ENCODE assay signal across 8 cellular contexts in genomic region chr3:71219744-71220638, GRCh38.
DNase-seq lines count a peak whose midpoint lies in the region; ATAC-seq and TF ChIP-seq lines count a peak whose summit lies in the region.

No MANE protein-coding gene starts in this region.

- H3K4me1 Mint-ChIP-seq in mesothelial cell of epicardium (peaks cover 3% of the 10 kb centered on the region), Calu3 (ENCODE audit: low read depth, unreplicated experiment) (no peaks in the 10 kb centered on the region)

- intact Hi-C loops in Calu3 (cut with micrococcal nuclease; ENCODE audit: unreplicated experiment) = no loop called here

- H3K4me3 Mint-ChIP-seq in mesothelial cell of epicardium = no peak overlapping the region
- H3K4me3 Mint-ChIP-seq in Calu3 (ENCODE audit: low read depth, unreplicated experiment) = no peak overlapping the region

- DNase-seq in mesothelial cell of epicardium (ENCODE audit: low spot score in 2 of 2, unreplicated experiment in 2 of 2) (no peak), omental fat pad (ENCODE audit: low spot score) (no peak), SW 1271 (lab: John Stamatoyannopoulos, UW) (no peak), hepatic stellate cell (ENCODE audit: low spot score) (no peak), Calu3 (no peak)

- H3K27ac Mint-ChIP-seq in mesothelial cell of epicardium (peak overlapping the region; percentile 8), Calu3 (ENCODE audit: unreplicated experiment) (no peak overlapping the region)

- peaks cover 22% of the 10 kb centered on the region for H3K36me3 Mint-ChIP-seq in mesothelial cell of epicardium
- no peaks in the 10 kb centered on the region for H3K36me3 Mint-ChIP-seq in Calu3 (ENCODE audit: insufficient read depth, unreplicated experiment)

- TF ChIP-seq CTCF in mesothelial cell of epicardium (IDR thresholded peaks at IDR 0.05; ENCODE audit: unreplicated experiment) (no peak), omental fat pad (IDR thresholded peaks at IDR 0.05) (no peak), Calu3 (IDR thresholded peaks at IDR 0.05; ENCODE audit: unreplicated experiment) (no peak)

- ATAC-seq in GM18502 (IDR thresholded peaks at IDR 0.05; ENCODE audit: poor library complexity, unreplicated experiment) = peak; percentile 97
- peak; percentile 100 for ATAC-seq in GM21529 (IDR thresholded peaks at IDR 0.05; ENCODE audit: unreplicated experiment)
- peak; percentile 98 for ATAC-seq in HG03565 (IDR thresholded peaks at IDR 0.05; ENCODE audit: unreplicated experiment)
- no peak for ATAC-seq in omental fat pad (ENCODE audit: low FRiP score)

- no peaks in the 10 kb centered on the region for H3K27me3 Mint-ChIP-seq in mesothelial cell of epicardium (ENCODE audit: low read depth)
- H3K27me3 Mint-ChIP-seq in Calu3 (ENCODE audit: unreplicated experiment) = no peaks in the 10 kb centered on the region

- BruUV-seq in Calu3 (replicated peaks; lab: Mats Ljungman, UMichigan) = no TSS peak

- H3K9me3 Mint-ChIP-seq in mesothelial cell of epicardium = peaks cover 15% of the 10 kb centered on the region
- H3K9me3 Mint-ChIP-seq in Calu3 (ENCODE audit: low read depth, unreplicated experiment) = peaks cover 2% of the 10 kb centered on the region

- CTCF ChIA-PET in Calu3 (lab: Charles Lee) = no interaction called here
